27 cellular contexts compared by ENCODE assay signal in the genomic region with DNA sequence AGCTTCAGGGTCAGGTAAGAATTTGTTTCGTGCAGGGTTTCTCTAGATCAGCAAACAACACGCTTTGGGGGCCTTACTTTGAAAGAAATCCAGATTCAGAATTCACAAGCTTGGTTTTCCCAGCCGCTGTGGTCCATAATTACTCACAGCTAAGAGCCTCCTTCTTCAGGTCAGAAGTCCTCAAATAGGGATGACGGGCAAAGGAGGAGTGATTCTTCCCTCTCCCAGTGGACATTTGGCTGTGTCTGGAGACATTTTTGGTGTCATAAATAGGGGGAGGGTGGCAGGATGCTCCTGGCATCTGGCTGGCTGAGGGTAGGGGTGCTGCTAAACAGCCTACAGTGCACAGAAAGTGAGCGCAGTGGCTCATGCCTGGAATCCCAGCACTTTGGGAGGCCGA.
"Had no signal": no experiment of that assay in that cellular context is flagged by ENCODE, and none has a peak within 500 bp of the region (broad histone marks: within the 10 kb centered on the region; RNA-seq: fewer than 3 reads in every experiment).

No MANE protein-coding gene starts in this region.

- H3K27me3 ChIP-seq: testis, thyroid gland, transverse colon, upper lobe of left lung, upper lobe of right lung, uterus, vagina had no signal

- FAIRE-seq: urothelium cell line had no signal

- ATAC-seq: stimulated activated effector memory CD8-positive, alpha-beta T cell treated with anti-CD3 and anti-CD28 coated beads, Interleukin-12 subunit alpha, Interleukin-12 subunit beta, amount 100 ng/mL, for 72 hours; stimulated activated memory B cell treated with anti-CD40 and anti-IgM and Interleukin-4, amounts not matched to agents 10 μg/mL and 1 μg/mL and 100 μg/mL, for 72 hours; stimulated activated naive B cell treated with anti-CD40 and anti-IgM and Interleukin-4, amounts not matched to agents 10 μg/mL and 1 μg/mL and 100 μg/mL, for 72 hours; stimulated activated naive CD8-positive, alpha-beta T cell treated with anti-CD3 and anti-CD28 coated beads, Interleukin-15, amount 100 ng/mL, for 72 hours; stimulated activated naive CD8-positive, alpha-beta T cell treated with anti-CD3 and anti-CD28 coated beads, Interleukin-15, Interleukin-2, amounts not matched to agents 100 U/mL and 50 U/mL, for 24 hours; upper lobe of right lung had no signal

- H3K4me1 ChIP-seq: uterus had no signal

- H3K36me3 ChIP-seq: stomach, suprapubic skin, thoracic aorta, thyroid gland, tibial artery, tibial nerve, transverse colon, upper lobe of left lung, upper lobe of right lung, uterus, vagina had no signal

- H3K4me3 ChIP-seq: stomach, suprapubic skin, testis, thoracic aorta, thyroid gland, tibial artery, tibial nerve, transverse colon, upper lobe of left lung, upper lobe of right lung, uterus, vagina had no signal

- H3K9me3 ChIP-seq: suprapubic skin, testis, thyroid gland, upper lobe of right lung, vagina had no signal

- H3K27ac ChIP-seq: stomach, suprapubic skin, testis, thoracic aorta, thyroid gland, tibial artery, tibial nerve, transverse colon, upper lobe of left lung, upper lobe of right lung, uterus, vagina had no signal

- DNase-seq: stimulated activated CD4-positive, alpha-beta T cell treated with anti-CD3 and anti-CD28 coated beads, Interleukin-2, amount 100 ng/mL, for 48 hours; stimulated activated CD4-positive, alpha-beta T cell treated with anti-CD3 and anti-CD28 coated beads, Interleukin-4, amount 100 ng/mL, for 1 hour; stimulated activated CD4-positive, alpha-beta T cell treated with anti-CD3 and anti-CD28 coated beads, Interleukin-4, amount 100 ng/mL, for 24 hours; stimulated activated CD4-positive, alpha-beta T cell treated with anti-CD3 and anti-CD28 coated beads, Interleukin-4, amount 100 ng/mL, for 4 hours; stimulated activated CD8-positive, alpha-beta memory T cell treated with anti-CD3 and anti-CD28 coated beads, Interleukin-4, amount 100 ng/mL, for 48 hours; stimulated activated naive B cell treated with anti-CD40 and anti-IgM and Interleukin-4, amounts not matched to agents 10 μg/mL and 1 μg/mL and 100 μg/mL, for 72 hours; stimulated activated naive CD4-positive, alpha-beta T cell; stimulated activated naive CD4-positive, alpha-beta T cell treated with Interleukin-2 at 50 U/mL for 16 hours; stimulated activated naive CD8-positive, alpha-beta T cell treated with anti-CD3 and anti-CD28 coated beads, Interleukin-15, amount 100 ng/mL, for 72 hours; stimulated activated naive CD8-positive, alpha-beta T cell treated with anti-CD3 and anti-CD28 coated beads, Interleukin-15, Interleukin-2, amounts not matched to agents 100 U/mL and 50 U/mL, for 24 hours; stomach; substantia nigra; testis; thyroid gland; tibial artery; transverse colon; trophoblast cell; upper lobe of left lung; upper lobe of right lung; uterus had no signal
